15 cellular contexts compared by ENCODE assay signal in the genomic region with DNA sequence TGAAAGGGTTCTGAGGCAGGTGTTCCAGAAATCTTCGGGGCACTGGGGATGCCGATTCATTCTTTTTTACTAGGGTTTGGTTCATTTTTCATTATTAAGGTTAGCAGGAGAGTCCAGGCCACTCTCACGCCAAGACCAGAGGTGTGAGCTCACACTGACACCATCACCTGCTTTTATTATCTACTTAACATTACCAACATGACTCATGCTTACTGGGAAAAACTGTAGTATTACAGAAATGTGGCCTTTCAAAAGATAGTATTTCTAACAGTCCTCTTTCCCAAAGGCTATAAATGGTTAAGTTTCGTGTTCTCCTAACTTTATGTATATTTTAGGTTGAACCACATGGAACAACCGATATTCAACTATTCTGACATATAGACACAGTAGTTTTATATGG.
DNase-seq lines count a peak whose midpoint lies in the region; ATAC-seq, FAIRE-seq and TF ChIP-seq lines count a peak whose summit lies in the region.
"Had no signal": no experiment of that assay in that cellular context is flagged by ENCODE, and none has a peak within 500 bp of the region (broad histone marks: within the 10 kb centered on the region; RNA-seq: fewer than 3 reads in every experiment).

No MANE protein-coding gene starts in this region.

- H3K27me3 ChIP-seq in right atrium auricular region (no peaks in the 10 kb centered on the region), rectal smooth muscle tissue (ENCODE audit: control insufficient read depth, insufficient read depth, low read length) (no peaks in the 10 kb centered on the region)

- no peak overlapping the region for H3K27ac Mint-ChIP-seq in MCF 10A (ENCODE audit: low read depth, unreplicated experiment)
- H3K27ac Mint-ChIP-seq: B cell had no signal

- H3K9me3 ChIP-seq in right atrium auricular region: no peaks in the 10 kb centered on the region
- H3K9me3 ChIP-seq: HAP-1, SJCRH30 had no signal

- no peak overlapping the region for H3K4me3 Mint-ChIP-seq in MCF 10A (ENCODE audit: unreplicated experiment)
- H3K4me3 Mint-ChIP-seq: B cell, CD14-positive monocyte, GM23338 had no signal

- H3K36me3 ChIP-seq in right atrium auricular region: peaks cover 21% of the 10 kb centered on the region
- peaks cover 7% of the 10 kb centered on the region for H3K36me3 ChIP-seq in rectal smooth muscle tissue (ENCODE audit: control insufficient read depth, insufficient read depth, low read length)
- H3K36me3 ChIP-seq: HAP-1, SJCRH30 had no signal

- BruUV-seq in MCF 10A (replicated peaks; lab: Mats Ljungman, UMichigan): no TSS peak

- H3K4me3 ChIP-seq in right atrium auricular region (no peak overlapping the region), fibroblast of villous mesenchyme (ENCODE audit: low read depth, low read length) (no peak overlapping the region), rectal smooth muscle tissue (ENCODE audit: low read length) (no peak overlapping the region)
- H3K4me3 ChIP-seq: GM23338, HAP-1, SJCRH30 had no signal

- peaks cover 0 to 21% of the 10 kb centered on the region in 2 donors for H3K4me1 ChIP-seq in right atrium auricular region
- H3K4me1 ChIP-seq in rectal smooth muscle tissue (ENCODE audit: control insufficient read depth, insufficient read depth, low read length): peaks cover 7% of the 10 kb centered on the region
- H3K4me1 ChIP-seq: SJCRH30 had no signal

- no peak for TF ChIP-seq POLR2A in GM12891 (IDR thresholded peaks at IDR 0.05; ENCODE audit: low read depth, low read length)

- H3K9ac ChIP-seq in rectal smooth muscle tissue (ENCODE audit: low read length): no peak overlapping the region

- H3K36me3 Mint-ChIP-seq in MCF 10A (ENCODE audit: insufficient read depth, unreplicated experiment): no peaks in the 10 kb centered on the region
- H3K36me3 Mint-ChIP-seq: CD14-positive monocyte had no signal

- CTCF ChIA-PET in MCF 10A (lab: Yijun Ruan, JAX): interaction anchor here (0.5 to 5.2 kb wide), 19 partner anchors 9 to 849 kb away, joined by 3 to 43 read pairs (median 5); no protein-coding TSS in a partner anchor

- no peaks in the 10 kb centered on the region for H3K9me3 Mint-ChIP-seq in MCF 10A (ENCODE audit: unreplicated experiment)
- H3K9me3 Mint-ChIP-seq: CD14-positive monocyte, GM23338 had no signal

- POLR2A ChIA-PET in MCF 10A (lab: Yijun Ruan, JAX): interaction anchor here (1.0 to 1.3 kb wide), 4 partner anchors 305 to 531 kb away, joined by 3 read pairs; no protein-coding TSS in a partner anchor

- no peak for FAIRE-seq in GM12891 (lab: Jason Lieb, UNC)
- FAIRE-seq: G401.6 had no signal

- no peak for TF ChIP-seq CTCF in right atrium auricular region (IDR thresholded peaks at IDR 0.05)
- no peak for TF ChIP-seq CTCF in fibroblast of villous mesenchyme (IDR thresholded peaks at IDR 0.05; ENCODE audit: insufficient read depth, low read depth, low read length)
- no peak for TF ChIP-seq CTCF in MCF 10A (IDR thresholded peaks at IDR 0.05; ENCODE audit: unreplicated experiment)

- intact Hi-C loops in left ventricle myocardium superior (cut with micrococcal nuclease): no loop called here
- intact Hi-C loops in MCF 10A (cut with micrococcal nuclease): loop anchor here (2.0 to 10.0 kb wide), 3 partner anchors 53 to 643 kb away; no protein-coding TSS in a partner anchor

- ATAC-seq in left ventricle myocardium superior (no peak), HG03342 (IDR thresholded peaks at IDR 0.05; ENCODE audit: unreplicated experiment) (no peak)

- DNase-seq in right atrium auricular region (ENCODE audit: low spot score): no peak
- DNase-seq in left ventricle myocardium superior: no peak
- peak; percentile 28 for DNase-seq in fibroblast of villous mesenchyme (ENCODE audit: low read depth)
- no peak for DNase-seq in MCF 10A (ENCODE audit: unreplicated experiment)
- no peak for DNase-seq in GM12891 (ENCODE audit: insufficient read length, low spot score)
- DNase-seq: NCI-H446 treated with DMSO at 0.1 percent for 48 hours, NCI-H526 treated with DMSO at 0.1 percent for 48 hours had no signal

- H3K4me1 Mint-ChIP-seq in MCF 10A (ENCODE audit: insufficient read depth, unreplicated experiment): peaks cover 14% of the 10 kb centered on the region
- H3K4me1 Mint-ChIP-seq: B cell, CD14-positive monocyte had no signal

- no peaks in the 10 kb centered on the region for H3K27me3 Mint-ChIP-seq in MCF 10A (ENCODE audit: insufficient read depth, unreplicated experiment)
- H3K27me3 Mint-ChIP-seq: B cell had no signal

- peak overlapping the region; percentile 65 to 82 for H3K27ac ChIP-seq in right atrium auricular region
- H3K27ac ChIP-seq in rectal smooth muscle tissue (ENCODE audit: low read depth, low read length): peak overlapping the region; percentile 34
- H3K27ac ChIP-seq: SJCRH30 had no signal

TF ChIP-seq in GM12891, 5 proteins besides CTCF, POLR2A, EP300 and RAD21:
- TF ChIP-seq POLR2AphosphoS5 (IDR thresholded peaks at IDR 0.05; ENCODE audit: low read depth, low read length) (no peak), POU2F2 (IDR thresholded peaks at IDR 0.05; ENCODE audit: low read depth, low read length) (no peak), SPI1 (IDR thresholded peaks at IDR 0.05; ENCODE audit: low read depth, low read length) (no peak), PAX5 (IDR thresholded peaks at IDR 0.05; ENCODE audit: insufficient read depth, low read length, severe bottlenecking) (no peak), TAF1 (IDR thresholded peaks at IDR 0.05; ENCODE audit: low read depth, low read length) (no peak)
